In the genomic region with DNA sequence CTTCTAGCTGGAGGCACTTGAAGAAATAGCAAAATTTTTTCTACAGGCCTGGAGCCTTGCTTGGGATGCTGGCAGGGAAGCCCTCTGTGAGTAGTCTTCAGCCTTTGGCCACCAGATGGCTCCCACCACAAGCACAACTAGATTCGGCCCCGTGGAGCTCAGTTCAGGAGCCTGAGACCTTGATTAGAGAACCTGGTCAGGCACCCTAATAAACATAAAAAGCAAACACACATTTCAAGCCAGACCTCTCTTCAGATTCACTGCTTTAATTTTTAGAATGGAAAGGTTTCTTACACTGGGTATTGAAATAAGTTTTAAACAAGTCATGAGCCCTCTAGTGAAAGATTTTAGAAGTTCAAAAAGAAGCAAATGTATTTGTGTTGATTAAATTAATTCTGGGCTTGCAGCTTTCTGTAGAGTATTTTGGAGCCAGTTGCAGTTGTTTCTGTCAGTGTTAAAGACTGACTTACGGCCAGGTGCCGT, we compare ENCODE assay signal across 8 cellular contexts. TPM values are rescaled to one million over a fixed set of nuclear protein-coding genes. Genes with fewer than 3 reads are reported as not detected.
DNase-seq lines count a peak whose midpoint lies in the region; ATAC-seq, FAIRE-seq and TF ChIP-seq lines count a peak whose summit lies in the region.

No MANE protein-coding gene starts in this region.

- H2AK9ac ChIP-seq in IMR-90 (replicated peaks; ENCODE audit: low read depth, low read length, poor library complexity) = peak overlapping the region; percentile 12

- H3F3A ChIP-seq in DOHH2 (ENCODE audit: control insufficient read depth, insufficient read depth) = no peaks in the 10 kb centered on the region

- H3K27me3 ChIP-seq in DOHH2 (ENCODE audit: control insufficient read depth, low read length) (no peaks in the 10 kb centered on the region), IMR-90 (ENCODE audit: control insufficient read depth, insufficient read depth, low read length) (no peaks in the 10 kb centered on the region), RWPE2 (ENCODE audit: insufficient read depth, poor library complexity, severe bottlenecking) (no peaks in the 10 kb centered on the region), subcutaneous abdominal adipose tissue (ENCODE audit: control insufficient read depth in 5 of 5, insufficient read depth in 4 of 5, low read length in 5 of 5) (no peaks in the 10 kb centered on the region)

- H4K8ac ChIP-seq in IMR-90 (ENCODE audit: low read depth in 2 of 2, low read length in 2 of 2) = peak overlapping the region in 1 of 2 experiments; percentile 39; a peak in 2 of 4 replicates

- in situ Hi-C loops in IMR-90 (cut with MboI; ENCODE audit: low sequenced_read_pairs) = no loop called here

- POLR2A ChIA-PET in IMR-90 (lab: Charles Lee; ENCODE audit: unreplicated experiment) = no interaction called here

- H4K5ac ChIP-seq in IMR-90 (ENCODE audit: low read depth, low read length) = no peak overlapping the region

- H3K4me2 ChIP-seq in DOHH2 (ENCODE audit: low read length) (peak overlapping the region; percentile 65), IMR-90 (ENCODE audit: low read depth, low read length) (no peak overlapping the region)

- peak; percentile 83 for TF ChIP-seq RAD21 in IMR-90 (IDR thresholded peaks at IDR 0.05; ENCODE audit: low read length)

- 87% methylated on average over 2 of the region's 4 CpGs; no CpG with 5 or more reads in 1 of the 2 experiments for WGBS in IMR-90 (ENCODE audit: extremely low coverage in 2 of 2, insufficient read length in 1 of 2), 2 experiments

- peak overlapping the region; percentile 62 for H2AFZ ChIP-seq in IMR-90 (replicated peaks; ENCODE audit: low read length, poor library complexity)

- H3K36me3 ChIP-seq in DOHH2 (ENCODE audit: control insufficient read depth, low read length) (no peaks in the 10 kb centered on the region), IMR-90 (ENCODE audit: control insufficient read depth, insufficient read depth, low read length) (peaks cover 35% of the 10 kb centered on the region), RWPE2 (ENCODE audit: low read depth) (no peaks in the 10 kb centered on the region), subcutaneous abdominal adipose tissue (ENCODE audit: control insufficient read depth in 5 of 5, insufficient read depth in 5 of 5, low read length in 5 of 5) (peaks cover 0 to 12% (median 6%) of the 10 kb centered on the region in 5 donors)

- peak overlapping the region; percentile 27; the same call in 1 of the 2 replicates for H3K4me3 ChIP-seq in DOHH2 (ENCODE audit: low read length)
- H3K4me3 ChIP-seq in IMR-90 (ENCODE audit: insufficient read depth, low read depth, low read length) = no peak overlapping the region
- no peak overlapping the region for H3K4me3 ChIP-seq in RWPE2 (ENCODE audit: severe bottlenecking)
- H3K4me3 ChIP-seq in subcutaneous abdominal adipose tissue (ENCODE audit: low read depth in 1 of 5, low read length in 5 of 5) = no peak overlapping the region

- no peak overlapping the region for H3K27ac ChIP-seq in DOHH2 (ENCODE audit: low read depth, low read length)
- H3K27ac ChIP-seq in IMR-90 (ENCODE audit: insufficient read depth, low read length) = no peak overlapping the region; the same call in 1 of the 2 replicates
- H3K27ac ChIP-seq in RWPE2 (ENCODE audit: poor library complexity, severe bottlenecking) = no peak overlapping the region
- H3K27ac ChIP-seq in subcutaneous abdominal adipose tissue (ENCODE audit: low read depth, low read length) = peak overlapping the region; percentile 68

- peak overlapping the region; percentile 72 for H2BK20ac ChIP-seq in IMR-90 (ENCODE audit: low read depth, low read length)

- H3K56ac ChIP-seq in IMR-90 (ENCODE audit: extremely low read depth, insufficient read depth, low read length) = 0 out of 2 replicates have a peak overlapping the region, but pooled peaks have one; percentile 11

- no peak overlapping the region; the same call in 1 of the 2 replicates for H3K18ac ChIP-seq in IMR-90 (ENCODE audit: low read depth, low read length)

- dilution Hi-C loops in IMR-90 (cut with HindIII; ENCODE audit: low sequenced_read_pairs, unreplicated experiment) = no loop called here

- H4K20me1 ChIP-seq in DOHH2 (ENCODE audit: control insufficient read depth, insufficient read depth, low read depth, low read length) = no peaks in the 10 kb centered on the region
- H4K20me1 ChIP-seq in IMR-90 (ENCODE audit: insufficient read depth, low read length) = no peaks in the 10 kb centered on the region

- H2AK5ac ChIP-seq in IMR-90 (ENCODE audit: low read depth, low read length) = no peak overlapping the region; the same call in 1 of the 2 replicates

- no peaks in the 10 kb centered on the region for H3K79me2 ChIP-seq in DOHH2 (ENCODE audit: control insufficient read depth, low read length)

- H3K79me1 ChIP-seq in IMR-90 (ENCODE audit: low read depth in 1 of 2, low read length in 2 of 2) = peaks cover 16 to 57% of the 10 kb centered on the region in 2 experiments; a peak in 3 of 4 replicates

- CTCF ChIA-PET in IMR-90 (lab: Yijun Ruan, JAX) = interaction anchor here (0.7 to 2.1 kb wide), 26 partner anchors 10 to 177 kb away, joined by 3 to 15 read pairs (median 4); a partner anchor contains a TSS

- no peak overlapping the region for H3K9ac ChIP-seq in IMR-90 (ENCODE audit: low read depth, low read length)
- H3K9ac ChIP-seq in subcutaneous abdominal adipose tissue (ENCODE audit: low read length in 5 of 5) = peak overlapping the region in 1 of 5 donors; percentile 76

- no peak for FAIRE-seq in frontal cortex (lab: Jason Lieb, UNC)

- H3K4me1 ChIP-seq in DOHH2 (ENCODE audit: control insufficient read depth, low read length) (peaks cover 7% of the 10 kb centered on the region), IMR-90 (ENCODE audit: control insufficient read depth, insufficient read depth, low read length) (peaks cover 22% of the 10 kb centered on the region), RWPE2 (ENCODE audit: insufficient read depth, poor library complexity, severe bottlenecking) (no peaks in the 10 kb centered on the region), subcutaneous abdominal adipose tissue (ENCODE audit: control insufficient read depth in 5 of 5, insufficient read depth in 5 of 5, low read length in 5 of 5) (peaks cover 0 to 33% (median 17%) of the 10 kb centered on the region in 5 donors)

- peak; percentile 98 for ATAC-seq in GM21529 (IDR thresholded peaks at IDR 0.05; ENCODE audit: unreplicated experiment)
- ATAC-seq in IMR-90 (ENCODE audit: low read depth) = peak; percentile 75
- peak; percentile 98 for ATAC-seq in RWPE2 (ENCODE audit: low read depth)

- no peak overlapping the region for H4K91ac ChIP-seq in IMR-90 (ENCODE audit: insufficient read depth, low read depth, low read length)

- intact Hi-C loops in IMR-90 (cut with micrococcal nuclease) = loop anchor here (1.0 to 5.0 kb wide), 4 partner anchors 42 to 561 kb away; a partner anchor contains a TSS

- peak; percentile 97 for TF ChIP-seq CTCF in DOHH2 (IDR thresholded peaks at IDR 0.05; ENCODE audit: low read depth, low read length, poor library complexity, severe bottlenecking)
- peak; percentile 82 for TF ChIP-seq CTCF in IMR-90 (conservative IDR thresholded peaks at IDR 0.05; ENCODE audit: low read depth, low read length)
- peak; percentile 99 for TF ChIP-seq CTCF in RWPE2 (IDR thresholded peaks at IDR 0.05; ENCODE audit: poor library complexity, severe bottlenecking)

- peak overlapping the region; percentile 72; the same call in 1 of the 2 replicates for H3K4ac ChIP-seq in IMR-90 (ENCODE audit: low read depth, low read length)

- no peaks in the 10 kb centered on the region for H3K9me2 ChIP-seq in DOHH2 (replicated peaks; ENCODE audit: control insufficient read depth, low read length)

- H2BK5ac ChIP-seq in IMR-90 (ENCODE audit: low read depth, low read length, poor library complexity, severe bottlenecking) = peak overlapping the region; percentile 22

- BruUV-seq in IMR-90 (replicated peaks; lab: Mats Ljungman, UMichigan) = no TSS peak

- H3K9me3 ChIP-seq in DOHH2 (ENCODE audit: control insufficient read depth, insufficient read depth, low read length) = no peaks in the 10 kb centered on the region
- H3K9me3 ChIP-seq in IMR-90 (ENCODE audit: control insufficient read depth, insufficient read depth, low read length) = no peaks in the 10 kb centered on the region
- H3K9me3 ChIP-seq in RWPE2 (ENCODE audit: severe bottlenecking) = no peaks in the 10 kb centered on the region
- no peaks in the 10 kb centered on the region for H3K9me3 ChIP-seq in subcutaneous abdominal adipose tissue (ENCODE audit: control insufficient read depth in 5 of 5, low read length in 5 of 5)

- peaks cover 20% of the 10 kb centered on the region for H3K9me1 ChIP-seq in IMR-90 (ENCODE audit: insufficient read depth, low read length)

- H2BK120ac ChIP-seq in IMR-90 (ENCODE audit: low read depth, low read length) = peak overlapping the region; percentile 80; the same call in 1 of the 2 replicates

- H3K23ac ChIP-seq in IMR-90 (ENCODE audit: low read depth, low read length) = peak overlapping the region; percentile 70; the same call in 1 of the 2 replicates

- H2BK15ac ChIP-seq in IMR-90 (ENCODE audit: low read depth, low read length) = 0 out of 3 replicates have a peak overlapping the region, but pooled peaks have one; percentile 21

- TF ChIP-seq POLR2A in IMR-90 (IDR thresholded peaks at IDR 0.05; ENCODE audit: low read depth, low read length) = no peak; the same call in 1 of the 2 replicates

- peak overlapping the region; percentile 84 for H3K14ac ChIP-seq in IMR-90 (replicated peaks; ENCODE audit: low read depth, low read length)

- DNase-seq in IMR-90 (peak; percentile 85), RWPE2 (ENCODE audit: low spot score) (no peak), frontal cortex (ENCODE audit: low spot score in 2 of 2) (peak; percentile 28 to 51), nucleus accumbens (lab: John Stamatoyannopoulos, UW) (peak in 55 of 56 donors; percentile 4 to 82 (median 52))
- peak; percentile 54 for DNase-seq in activated T-helper 9 cell treated with anti-CD3 and anti-CD28 coated beads, Interleukin-2, amount 50 U/mL, for 16 hours (ENCODE audit: low read depth)

TF ChIP-seq in IMR-90, 13 proteins besides CTCF, POLR2A, EP300 and RAD21 (continues in another document):
- TF ChIP-seq SMC3 (IDR thresholded peaks at IDR 0.05; ENCODE audit: low read depth, low read length) = peak; percentile 75; the same call in 1 of the 2 replicates
- TF ChIP-seq MAZ (IDR thresholded peaks at IDR 0.05; ENCODE audit: borderline replicate concordance, low read depth, low read length) = no peak
- TF ChIP-seq RFX5 (IDR thresholded peaks at IDR 0.05; ENCODE audit: low read depth, low read length) = no peak
- no peak for TF ChIP-seq MAFK (IDR thresholded peaks at IDR 0.05; ENCODE audit: low read depth, low read length)
- TF ChIP-seq RCOR1 (IDR thresholded peaks at IDR 0.05; ENCODE audit: insufficient replicate concordance, low read length) = no peak

RNA-seq across cellular contexts. Expression of a gene that starts 41.4 kb away (rescaled TPM):
- 142 and 145 TPM in 2 replicates for total RNA-seq in IMR-90 (2012; rRNA removed)
- polyA plus RNA-seq in IMR-90 (2012; rRNA removed) = 193 and 277 TPM in 2 replicates
- polyA plus RNA-seq in IMR-90 (2012; cell fraction: cytosol; rRNA removed) = 266 and 276 TPM in 2 replicates
- polyA plus RNA-seq in IMR-90 (2012; cell fraction: nucleus; rRNA removed; ENCODE audit: low replicate concordance) = 92.8 and 245 TPM in 2 replicates
- total RNA-seq in frontal cortex = 9.8 TPM

RNA-seq across cellular contexts. Expression of a gene that starts 50.0 kb away (rescaled TPM):
- total RNA-seq in IMR-90 (2012; rRNA removed) (356 and 447 TPM in 2 replicates), frontal cortex (312 TPM)
- 117 and 118 TPM in 2 replicates for polyA plus RNA-seq in IMR-90 (2012; rRNA removed)
- polyA plus RNA-seq in IMR-90 (2012; cell fraction: cytosol; rRNA removed) = 106 and 114 TPM in 2 replicates
- 115 and 315 TPM in 2 replicates for polyA plus RNA-seq in IMR-90 (2012; cell fraction: nucleus; rRNA removed; ENCODE audit: low replicate concordance)

Comparison
In these comparisons a context has a peak if more than half of its experiments do, and no peak if none do; other contexts are left out.
1. RNA of a gene that starts 41.4 kb away (total RNA-seq): 142 to 145 TPM in IMR-90; 9.8 TPM in frontal cortex (single experiment); every median in the first group is over 10 times any median in the second.
2. Peak in every context shown above with its lines, with median percentiles within 50 percentile points of each other: CTCF ChIP-seq and ATAC-seq.